21 cellular contexts compared by ENCODE assay signal in genomic region chr11:83310718-83311117, GRCh38.
"Had no signal": no experiment of that assay in that cellular context is flagged by ENCODE, and none has a peak within 500 bp of the region (broad histone marks: within the 10 kb centered on the region; RNA-seq: fewer than 3 reads in every experiment).

No MANE protein-coding gene starts in this region.

- H3K27ac Mint-ChIP-seq: dendritic cell treated with granulocyte-macrophage colony-stimulating factor and Interleukin-4, amounts not matched to agents 40 ng/mL and 50 ng/mL, for 4 days; effector memory CD8-positive, alpha-beta T cell; immature natural killer cell; memory B cell; mesothelial cell of epicardium; natural killer cell had no signal

- H3K27ac ChIP-seq: epithelial cell of prostate, esophagus muscularis mucosa, left ventricle myocardium inferior, lower lobe of right lung, stomach, thoracic aorta had no signal

- ATAC-seq: effector memory CD8-positive, alpha-beta T cell; lower lobe of right lung; natural killer cell; right cardiac atrium had no signal

- H3K9me3 ChIP-seq: esophagus muscularis mucosa, left ventricle myocardium inferior, lower lobe of right lung, stomach, thoracic aorta had no signal

- H3K4me1 ChIP-seq: esophagus muscularis mucosa, left ventricle myocardium inferior, lower lobe of right lung, stomach had no signal

- H3K27me3 ChIP-seq: esophagus muscularis mucosa, stomach had no signal

- H3K9me3 Mint-ChIP-seq: dendritic cell treated with granulocyte-macrophage colony-stimulating factor and Interleukin-4, amounts not matched to agents 40 ng/mL and 50 ng/mL, for 4 days; effector memory CD8-positive, alpha-beta T cell; memory B cell; natural killer cell; neural crest cell had no signal

- H3K36me3 Mint-ChIP-seq: immature natural killer cell, memory B cell, mesothelial cell of epicardium, natural killer cell had no signal

- H3K4me3 ChIP-seq: esophagus muscularis mucosa, left ventricle myocardium inferior, lower lobe of right lung, stomach, thoracic aorta had no signal

- DNase-seq: effector memory CD8-positive, alpha-beta T cell; immature natural killer cell; kidney; left cardiac atrium; left ventricle myocardium inferior; lower lobe of right lung; natural killer cell; right cardiac atrium; small intestine; stimulated activated CD4-positive, alpha-beta T cell treated with anti-CD3 and anti-CD28 coated beads, Interleukin-12 subunit alpha, Interleukin-12 subunit beta, amount 100 ng/mL, for 4 hours; stimulated activated naive CD4-positive, alpha-beta T cell; stomach; substantia nigra; trophoblast cell had no signal

- H3K4me1 Mint-ChIP-seq: immature natural killer cell, memory B cell, natural killer cell, neural crest cell had no signal

- H3K4me3 Mint-ChIP-seq: dendritic cell treated with granulocyte-macrophage colony-stimulating factor and Interleukin-4, amounts not matched to agents 40 ng/mL and 50 ng/mL, for 4 days; effector memory CD8-positive, alpha-beta T cell; immature natural killer cell; memory B cell; mesothelial cell of epicardium; natural killer cell; neural crest cell had no signal

- H3K36me3 ChIP-seq: esophagus muscularis mucosa, left ventricle myocardium inferior, lower lobe of right lung, stomach, thoracic aorta had no signal
